In the genomic region with DNA sequence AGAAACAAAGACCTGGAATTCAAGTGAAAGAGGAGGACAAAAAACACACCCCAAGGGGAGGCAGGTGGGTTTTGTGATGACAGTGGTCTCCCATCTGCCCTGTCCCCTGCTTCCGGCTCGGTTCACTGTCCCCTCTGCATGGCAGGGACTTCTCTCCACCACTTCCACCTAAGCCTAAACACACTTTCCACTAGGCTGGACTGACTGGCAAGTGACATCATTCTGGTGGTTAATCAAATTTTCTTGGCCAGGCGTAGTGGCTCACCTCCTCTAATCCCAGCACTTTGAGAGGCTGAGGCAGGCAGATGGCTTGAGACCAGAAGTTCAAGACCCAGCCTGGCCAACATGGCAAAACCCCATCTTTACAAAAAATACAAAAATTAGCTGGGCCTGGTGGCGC, we compare ENCODE assay signal across 14 cellular contexts. TPM values are rescaled to one million over a fixed set of nuclear protein-coding genes. Genes with fewer than 3 reads are reported as not detected.
A peak's percentile ranks its signal among the peaks of the same experiment; 100 is the strongest.
DNase-seq lines count a peak whose midpoint lies in the region; ATAC-seq and TF ChIP-seq lines count a peak whose summit lies in the region.
"Had no signal": no experiment of that assay in that cellular context is flagged by ENCODE, and none has a peak within 500 bp of the region (broad histone marks: within the 10 kb centered on the region; RNA-seq: fewer than 3 reads in every experiment).

No MANE protein-coding gene starts in this region.

- H3K4me3 Mint-ChIP-seq in endothelial cell (ENCODE audit: unreplicated experiment): no peak overlapping the region
- no peak overlapping the region for H3K4me3 Mint-ChIP-seq in nephron
- no peak overlapping the region for H3K4me3 Mint-ChIP-seq in activated CD4-positive, alpha-beta memory T cell treated with anti-CD3 and anti-CD28 coated beads for 36 hours
- H3K4me3 Mint-ChIP-seq: neural crest cell; T-helper 1 cell treated with Interleukin-12 subunit alpha and Interleukin-12 subunit beta and Interleukin-4 antibody, amounts not matched to agents 30 μg/mL and 1 μg/mL, for 36 hours had no signal

- peaks cover 57% of the 10 kb centered on the region for H3K4me1 ChIP-seq in left ventricle myocardium inferior

- DNase-seq in left ventricle myocardium inferior (no peak), left ventricle myocardium superior (no peak), endothelial cell (ENCODE audit: low spot score) (no peak), T1000 (lab: John Stamatoyannopoulos, UW) (no peak)
- no peak for DNase-seq in activated CD4-positive, alpha-beta memory T cell treated with anti-CD3 and anti-CD28 coated beads for 36 hours
- DNase-seq: effector CD8-positive, alpha-beta T cell; NCI-H187 treated with DMSO at 0.1 percent for 48 hours; stimulated activated naive CD4-positive, alpha-beta T cell had no signal

- POLR2A ChIA-PET in activated CD4-positive, alpha-beta memory T cell treated with anti-CD3 and anti-CD28 coated beads for 36 hours (lab: Charles Lee): interaction anchor here (1.0 kb wide), 1 partner anchor 10 kb away, joined by 3 read pairs; no protein-coding TSS in a partner anchor

- H3K9me3 Mint-ChIP-seq in endothelial cell (ENCODE audit: unreplicated experiment) (no peaks in the 10 kb centered on the region), nephron (no peaks in the 10 kb centered on the region)
- H3K9me3 Mint-ChIP-seq in activated CD4-positive, alpha-beta memory T cell treated with anti-CD3 and anti-CD28 coated beads for 36 hours: no peaks in the 10 kb centered on the region
- H3K9me3 Mint-ChIP-seq: neural crest cell; T-helper 1 cell treated with Interleukin-12 subunit alpha and Interleukin-12 subunit beta and Interleukin-4 antibody, amounts not matched to agents 30 μg/mL and 1 μg/mL, for 36 hours had no signal

- TF ChIP-seq CTCF in left ventricle myocardium inferior (IDR thresholded peaks at IDR 0.05; ENCODE audit: borderline replicate concordance): no peak
- no peak for TF ChIP-seq CTCF in endothelial cell (IDR thresholded peaks at IDR 0.05; ENCODE audit: unreplicated experiment)
- TF ChIP-seq CTCF in nephron (IDR thresholded peaks at IDR 0.05; ENCODE audit: unreplicated experiment in 3 of 3): no peak

- CTCF ChIA-PET in activated CD4-positive, alpha-beta memory T cell treated with anti-CD3 and anti-CD28 coated beads for 36 hours (lab: Charles Lee): interaction anchor here (1.2 to 1.9 kb wide), 11 partner anchors 9 to 143 kb away, joined by 3 to 26 read pairs (median 9); no protein-coding TSS in a partner anchor

- H3K36me3 ChIP-seq in left ventricle myocardium inferior: no peaks in the 10 kb centered on the region

- peak overlapping the region; percentile 83 for H3K27ac ChIP-seq in left ventricle myocardium inferior (replicated peaks)

- H3K4me1 Mint-ChIP-seq in endothelial cell (ENCODE audit: unreplicated experiment) (peaks cover 73% of the 10 kb centered on the region), nephron (peaks cover 37% of the 10 kb centered on the region)
- H3K4me1 Mint-ChIP-seq in activated CD4-positive, alpha-beta memory T cell treated with anti-CD3 and anti-CD28 coated beads for 36 hours (ENCODE audit: low read depth): peaks cover 43% of the 10 kb centered on the region

- no peaks in the 10 kb centered on the region for H3K9me3 ChIP-seq in left ventricle myocardium inferior (replicated peaks)

- H3K27me3 Mint-ChIP-seq in endothelial cell (ENCODE audit: unreplicated experiment) (peaks cover 19% of the 10 kb centered on the region), nephron (ENCODE audit: low read depth) (peaks cover 4% of the 10 kb centered on the region)
- no peaks in the 10 kb centered on the region for H3K27me3 Mint-ChIP-seq in activated CD4-positive, alpha-beta memory T cell treated with anti-CD3 and anti-CD28 coated beads for 36 hours

- H3K36me3 Mint-ChIP-seq in endothelial cell (ENCODE audit: low read depth, unreplicated experiment): peaks cover 14% of the 10 kb centered on the region
- no peaks in the 10 kb centered on the region for H3K36me3 Mint-ChIP-seq in nephron (ENCODE audit: low read depth)
- H3K36me3 Mint-ChIP-seq in activated CD4-positive, alpha-beta memory T cell treated with anti-CD3 and anti-CD28 coated beads for 36 hours: no peaks in the 10 kb centered on the region

- ATAC-seq in left ventricle myocardium superior: no peak
- no peak for ATAC-seq in GM18867 (IDR thresholded peaks at IDR 0.05; ENCODE audit: unreplicated experiment)
- ATAC-seq in GM19395 (IDR thresholded peaks at IDR 0.05; ENCODE audit: unreplicated experiment): no peak

- no peak overlapping the region for H3K4me3 ChIP-seq in left ventricle myocardium inferior

- peak overlapping the region; percentile 98 for H3K27ac Mint-ChIP-seq in endothelial cell (ENCODE audit: unreplicated experiment)
- H3K27ac Mint-ChIP-seq in nephron: peak overlapping the region; percentile 28 to 89 (median 54)
- H3K27ac Mint-ChIP-seq in activated CD4-positive, alpha-beta memory T cell treated with anti-CD3 and anti-CD28 coated beads for 36 hours: no peak overlapping the region
- H3K27ac Mint-ChIP-seq: T-helper 1 cell treated with Interleukin-12 subunit alpha and Interleukin-12 subunit beta and Interleukin-4 antibody, amounts not matched to agents 30 μg/mL and 1 μg/mL, for 36 hours had no signal

- intact Hi-C loops in left ventricle myocardium inferior (cut with micrococcal nuclease): no loop called here
- intact Hi-C loops in left ventricle myocardium superior (cut with micrococcal nuclease): no loop called here
- intact Hi-C loops in activated CD4-positive, alpha-beta memory T cell treated with anti-CD3 and anti-CD28 coated beads for 36 hours (cut with micrococcal nuclease): no loop called here

- H3K27me3 ChIP-seq in left ventricle myocardium inferior (ENCODE audit: low read depth): no peaks in the 10 kb centered on the region

RNA-seq across cellular contexts. Expression of gene PLEKHG6, which starts 11.9 kb away (rescaled TPM):
- total RNA-seq in left ventricle myocardium inferior: 0.08 TPM
- 0.47 TPM for total RNA-seq in left ventricle myocardium superior
- total RNA-seq in endothelial cell (ENCODE audit: unreplicated experiment): 1.9 TPM
- total RNA-seq in activated CD4-positive, alpha-beta memory T cell treated with anti-CD3 and anti-CD28 coated beads for 36 hours: not detected
- total RNA-seq: activated CD8-positive, alpha-beta memory T cell treated with anti-CD3 and anti-CD28 coated beads for 36 hours had no signal

RNA-seq across cellular contexts. Expression of gene TNFRSF1A, which starts 19.5 kb away (rescaled TPM):
- total RNA-seq in left ventricle myocardium inferior: 45.6 TPM
- 44.0 TPM for total RNA-seq in left ventricle myocardium superior
- 125 TPM for total RNA-seq in endothelial cell (ENCODE audit: unreplicated experiment)
- 10 to 100 TPM; 47.5 to 49.6 TPM for total RNA-seq in activated CD4-positive, alpha-beta memory T cell treated with anti-CD3 and anti-CD28 coated beads for 36 hours

RNA-seq across cellular contexts. Expression of gene SCNN1A, which starts 53.0 kb away (rescaled TPM):
- total RNA-seq in left ventricle myocardium inferior (0.22 TPM), left ventricle myocardium superior (1.7 TPM), endothelial cell (ENCODE audit: unreplicated experiment) (2.2 TPM)
- total RNA-seq in activated CD4-positive, alpha-beta memory T cell treated with anti-CD3 and anti-CD28 coated beads for 36 hours: under 1 TPM; 0.17 to 0.26 TPM
- total RNA-seq: neural crest cell had no signal
